Comparison of ENCODE assay signal across 11 cellular contexts in genomic region chr10:11560076-11560709, GRCh38. TPM values are rescaled to one million over a fixed set of nuclear protein-coding genes. Genes with fewer than 3 reads are reported as not detected.
DNase-seq lines count a peak whose midpoint lies in the region; ATAC-seq and TF ChIP-seq lines count a peak whose summit lies in the region.
"Had no signal": no experiment of that assay in that cellular context is flagged by ENCODE, and none has a peak within 500 bp of the region (broad histone marks: within the 10 kb centered on the region; RNA-seq: fewer than 3 reads in every experiment).

No MANE protein-coding gene starts in this region.

- intact Hi-C loops in left colon (cut with DNase I, micrococcal nuclease) = no loop called here

- no peak overlapping the region for H3K4me3 Mint-ChIP-seq in immature natural killer cell
- H3K4me3 Mint-ChIP-seq: activated CD4-positive, alpha-beta T cell treated with anti-CD3 and anti-CD28 coated beads for 36 hours had no signal

- no peak for TF ChIP-seq CTCF in GM13977 (IDR thresholded peaks at IDR 0.05; ENCODE audit: extremely low read depth, insufficient read depth, missing control alignments)

- peak; percentile 23 for DNase-seq in GM13977 (ENCODE audit: low spot score)
- DNase-seq in KG1 (lab: John Stamatoyannopoulos, UW) = peak; percentile 43
- no peak for DNase-seq in left colon
- DNase-seq in immature natural killer cell = no peak
- no peak for DNase-seq in SHP77 (lab: John Stamatoyannopoulos, UW)
- no peak for DNase-seq in NCI-H524 (lab: John Stamatoyannopoulos, UW)
- DNase-seq: activated CD4-positive, alpha-beta T cell treated with anti-CD3 and anti-CD28 coated beads for 36 hours; DND-41; occipital lobe had no signal

- ATAC-seq in HG02571 (IDR thresholded peaks at IDR 0.05; ENCODE audit: unreplicated experiment) (peak; percentile 65), left colon (peak; percentile 79), HG03039 (IDR thresholded peaks at IDR 0.05; ENCODE audit: unreplicated experiment) (no peak)
- ATAC-seq: activated CD4-positive, alpha-beta T cell treated with anti-CD3 and anti-CD28 coated beads for 36 hours had no signal

- in situ Hi-C loops in GM13977 (cut with MboI; ENCODE audit: low pct_unique_long_range_greater_than_20kb, low sequenced_read_pairs, unreplicated experiment) = no loop called here

- no peaks in the 10 kb centered on the region for H3K36me3 Mint-ChIP-seq in immature natural killer cell

- no peak overlapping the region for H3K27ac Mint-ChIP-seq in immature natural killer cell
- H3K27ac Mint-ChIP-seq: activated CD4-positive, alpha-beta T cell treated with anti-CD3 and anti-CD28 coated beads for 36 hours had no signal

- no peaks in the 10 kb centered on the region for H3K4me1 Mint-ChIP-seq in immature natural killer cell

- no peaks in the 10 kb centered on the region for H3K9me3 Mint-ChIP-seq in immature natural killer cell

- H3K27me3 Mint-ChIP-seq in immature natural killer cell (ENCODE audit: low read depth in 3 of 3) = peaks cover 2 to 4% (median 3%) of the 10 kb centered on the region in 3 donors
- H3K27me3 Mint-ChIP-seq: activated CD4-positive, alpha-beta T cell treated with anti-CD3 and anti-CD28 coated beads for 36 hours had no signal

RNA-seq across cellular contexts. Expression of gene USP6NL, which starts 51.3 kb away (rescaled TPM):
- 10 to 100 TPM; 18.3 to 20.1 TPM for total RNA-seq in left colon
- polyA plus RNA-seq in immature natural killer cell = 1 to 10 TPM in 2 of 3 donors, under 1 TPM in 1; 0.08 to 2.3 (median 1.1) TPM

Comparison
In these comparisons a context has a peak if more than half of its experiments do, and no peak if none do; other contexts are left out.
1. DNase-seq: peak in GM13977 (single experiment) and KG1 (single experiment); none in left colon (0 of 2), immature natural killer cell (0 of 3), SHP77 (0 of 2) and NCI-H524 (0 of 2).